In genomic region chr19:3404324-3405260, GRCh38 we compare ENCODE assay signal across 9 cellular contexts. TPM values are rescaled to one million over a fixed set of nuclear protein-coding genes. Genes with fewer than 3 reads are reported as not detected.
DNase-seq lines count a peak whose midpoint lies in the region; FAIRE-seq and TF ChIP-seq lines count a peak whose summit lies in the region.
"Had no signal": no experiment of that assay in that cellular context is flagged by ENCODE, and none has a peak within 500 bp of the region (broad histone marks: within the 10 kb centered on the region; RNA-seq: fewer than 3 reads in every experiment).

No MANE protein-coding gene starts in this region.

- H3K18ac ChIP-seq in mesenchymal stem cell (ENCODE audit: low read depth in 1 of 2, low read length in 2 of 2) = peak overlapping the region; percentile 88 to 93

- H3K4me1 ChIP-seq in esophagus (ENCODE audit: control insufficient read depth in 2 of 2, insufficient read depth in 2 of 2, low read length in 1 of 2) = peaks cover 0 to 23% of the 10 kb centered on the region in 2 donors
- peaks cover 27% of the 10 kb centered on the region for H3K4me1 ChIP-seq in mesenchymal stem cell (ENCODE audit: control insufficient read depth, insufficient read depth, low read depth, low read length)
- peaks cover 0 to 91% (median 57%) of the 10 kb centered on the region in 4 donors for H3K4me1 ChIP-seq in tibial artery

- H3K14ac ChIP-seq in mesenchymal stem cell (ENCODE audit: low read length in 2 of 2) = peak overlapping the region in 1 of 2 experiments; percentile 36

- DNase-seq in NCI-H2196 treated with DMSO at 0.1 percent for 48 hours (lab: John Stamatoyannopoulos, UW; ENCODE audit: unreplicated experiment) (peak; percentile 70), mesenchymal stem cell (peak; percentile 36), tibial artery (peak; percentile 87 to 96), activated gamma-delta T cell treated with Interleukin-2 at 50 U/mL for 16 hours (no peak), RPMI8226 (no peak), HTR-8/SVneo (ENCODE audit: insufficient read length, low spot score) (no peak), amniotic stem cell (lab: John Stamatoyannopoulos, UW) (no peak)
- DNase-seq: islet precursor cell had no signal

- intact Hi-C loops in tibial artery (cut with DNase I; ENCODE audit: low total_unique reads) = loop anchor here (5.0 kb wide), 1 partner anchor 37 kb away; the partner anchor contains the start of gene NFIC

- H4K91ac ChIP-seq in mesenchymal stem cell (ENCODE audit: low read length) = peak overlapping the region; percentile 1

- H3K4ac ChIP-seq in mesenchymal stem cell (ENCODE audit: low read depth in 1 of 2, low read length in 2 of 2) = peak overlapping the region; percentile 68 to 77

- WGBS in esophagus, 2 donors = 15 to 19% methylated on average over 52 to 62 of the region's 62 CpGs
- WGBS in mesenchymal stem cell = 84% methylated on average over 62 of the region's 62 CpGs

- H2BK15ac ChIP-seq in mesenchymal stem cell (ENCODE audit: low read depth, poor library complexity, severe bottlenecking) = peak overlapping the region; percentile 84

- H4K8ac ChIP-seq in mesenchymal stem cell (ENCODE audit: low read length) = peak overlapping the region; percentile 66

- peak overlapping the region; percentile 47 for H2AK5ac ChIP-seq in mesenchymal stem cell (ENCODE audit: low read length, severe bottlenecking)

- H3K9ac ChIP-seq in mesenchymal stem cell (ENCODE audit: low read length) = peak overlapping the region; percentile 95

- H3K79me1 ChIP-seq in mesenchymal stem cell (replicated peaks; ENCODE audit: low read length, poor library complexity, severe bottlenecking) = peaks cover 38% of the 10 kb centered on the region

- H3K9me3 ChIP-seq in esophagus (ENCODE audit: control insufficient read depth in 2 of 2, insufficient read depth in 1 of 2, low read depth in 1 of 2, low read length in 1 of 2) (no peaks in the 10 kb centered on the region), mesenchymal stem cell (ENCODE audit: control insufficient read depth, low read length) (no peaks in the 10 kb centered on the region), tibial artery (no peaks in the 10 kb centered on the region)

- H3K23ac ChIP-seq in mesenchymal stem cell (ENCODE audit: low read length in 2 of 2) = peak overlapping the region in 1 of 2 experiments; percentile 31

- FAIRE-seq in HTR-8/SVneo (lab: Jason Lieb, UNC) = no peak

- H3K36me3 ChIP-seq in esophagus (ENCODE audit: control insufficient read depth in 2 of 2, insufficient read depth in 2 of 2, low read length in 1 of 2) (no peaks in the 10 kb centered on the region), mesenchymal stem cell (ENCODE audit: control insufficient read depth in 1 of 2, insufficient read depth in 2 of 2, low read depth in 1 of 2, low read length in 2 of 2) (peaks cover 19 to 33% of the 10 kb centered on the region in 2 experiments), tibial artery (peaks cover 0 to 5% (median 0%) of the 10 kb centered on the region in 3 donors)

- TF ChIP-seq CTCF in tibial artery (IDR thresholded peaks at IDR 0.05) = peak in 1 of 2 experiments; percentile 18

- H3K4me3 ChIP-seq in esophagus (ENCODE audit: low read depth in 1 of 2, low read length in 2 of 2) = peak overlapping the region; percentile 47 to 48
- H3K4me3 ChIP-seq in mesenchymal stem cell (ENCODE audit: insufficient read depth in 1 of 2, low read depth in 1 of 2, low read length in 2 of 2) = peak overlapping the region in 1 of 2 experiments; percentile 59
- peak overlapping the region; percentile 52 to 63 for H3K4me3 ChIP-seq in tibial artery

- H3K4me2 ChIP-seq in mesenchymal stem cell (ENCODE audit: low read length, poor library complexity, severe bottlenecking) = peak overlapping the region; percentile 18

- H2BK5ac ChIP-seq in mesenchymal stem cell (ENCODE audit: low read depth, low read length, poor library complexity, severe bottlenecking) = no peak overlapping the region

- peak overlapping the region; percentile 95 for H2BK120ac ChIP-seq in mesenchymal stem cell (ENCODE audit: low read depth, low read length)

- H3K27ac ChIP-seq in esophagus (ENCODE audit: low read depth in 2 of 2, low read length in 1 of 2) (peak overlapping the region; percentile 99), mesenchymal stem cell (ENCODE audit: low read length, poor library complexity, severe bottlenecking) (no peak overlapping the region), tibial artery (peak overlapping the region; percentile 98 to 100)

- no peaks in the 10 kb centered on the region for H3K27me3 ChIP-seq in esophagus (ENCODE audit: control insufficient read depth in 1 of 2, insufficient read depth in 2 of 2, low read length in 2 of 2)
- H3K27me3 ChIP-seq in mesenchymal stem cell (ENCODE audit: control insufficient read depth in 1 of 2, insufficient read depth in 1 of 2, low read length in 2 of 2) = no peaks in the 10 kb centered on the region
- H3K27me3 ChIP-seq in tibial artery = no peaks in the 10 kb centered on the region

- H2AFZ ChIP-seq in mesenchymal stem cell (ENCODE audit: low read depth, low read length) = no peak overlapping the region

- peak overlapping the region; percentile 42 to 93 for H2BK12ac ChIP-seq in mesenchymal stem cell (ENCODE audit: low read length in 2 of 2)

RNA-seq across cellular contexts. Expression of gene NFIC, which starts 38.2 kb away (rescaled TPM):
- polyA plus RNA-seq in esophagus = 10 to 100 TPM; 15.4 to 48.1 TPM
- 101 TPM for polyA plus RNA-seq in mesenchymal stem cell (2013, experiment 1 of 2)
- 98.4 TPM for polyA plus RNA-seq in mesenchymal stem cell (2013, experiment 2 of 2)

Comparison
In these comparisons a context has a peak if more than half of its experiments do, and no peak if none do; other contexts are left out.
1. DNase-seq: peak in NCI-H2196 treated with DMSO at 0.1 percent for 48 hours (single experiment), mesenchymal stem cell (single experiment) and tibial artery (2 of 2); none in activated gamma-delta T cell treated with Interleukin-2 at 50 U/mL for 16 hours (single experiment), RPMI8226 (single experiment), HTR-8/SVneo (single experiment) and amniotic stem cell (single experiment).